Comparison of ENCODE assay signal across 8 cellular contexts in the genomic region with DNA sequence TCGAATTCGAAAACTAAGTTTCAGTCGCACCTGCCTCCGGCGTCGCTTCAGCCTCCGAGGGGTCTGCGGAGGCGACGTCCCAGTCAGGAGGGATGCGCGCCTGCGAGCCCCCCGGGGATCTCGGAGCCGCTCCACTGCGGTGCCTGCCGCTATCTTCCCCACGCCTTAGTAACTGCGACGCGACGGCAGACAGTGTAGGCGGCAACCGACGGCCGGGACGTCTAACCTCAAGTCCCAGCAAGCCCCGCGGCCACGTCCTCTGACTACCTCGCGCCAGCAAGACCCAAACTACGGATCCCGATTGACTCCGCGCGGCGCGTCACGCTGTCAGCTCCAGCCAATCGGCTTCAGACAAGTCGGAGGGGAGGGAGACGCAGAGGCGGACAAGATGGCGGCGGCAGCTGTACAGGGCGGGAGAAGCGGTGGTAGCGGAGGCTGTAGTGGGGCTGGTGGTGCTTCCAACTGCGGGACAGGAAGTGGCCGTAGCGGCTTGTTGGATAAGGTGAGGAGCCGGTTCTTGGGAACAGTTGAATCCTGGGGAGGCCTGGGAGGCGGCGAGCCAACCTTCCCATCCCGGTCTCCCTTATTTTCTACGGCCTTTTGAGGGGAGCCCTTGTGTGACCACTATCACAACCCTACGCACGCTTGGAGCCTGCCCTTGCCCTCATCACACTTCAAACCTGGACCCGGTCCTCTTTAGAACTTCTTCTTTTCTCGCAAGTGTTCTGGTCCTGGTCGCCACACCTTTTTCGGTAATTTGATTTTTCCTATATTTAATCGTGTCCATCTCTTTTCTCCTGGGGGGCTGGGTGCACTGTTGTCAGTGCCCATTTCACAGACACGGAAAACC. TPM values are rescaled to one million over a fixed set of nuclear protein-coding genes. Genes with fewer than 3 reads are reported as not detected.
A peak's percentile ranks its signal among the peaks of the same experiment; 100 is the strongest.
DNase-seq lines count a peak whose midpoint lies in the region; ATAC-seq and TF ChIP-seq lines count a peak whose summit lies in the region.

A gene (plus strand): TSS at position 369 of the 850 bp plus-strand sequence. CDS start 20 bp downstream, at position 389.
A gene with protein sequence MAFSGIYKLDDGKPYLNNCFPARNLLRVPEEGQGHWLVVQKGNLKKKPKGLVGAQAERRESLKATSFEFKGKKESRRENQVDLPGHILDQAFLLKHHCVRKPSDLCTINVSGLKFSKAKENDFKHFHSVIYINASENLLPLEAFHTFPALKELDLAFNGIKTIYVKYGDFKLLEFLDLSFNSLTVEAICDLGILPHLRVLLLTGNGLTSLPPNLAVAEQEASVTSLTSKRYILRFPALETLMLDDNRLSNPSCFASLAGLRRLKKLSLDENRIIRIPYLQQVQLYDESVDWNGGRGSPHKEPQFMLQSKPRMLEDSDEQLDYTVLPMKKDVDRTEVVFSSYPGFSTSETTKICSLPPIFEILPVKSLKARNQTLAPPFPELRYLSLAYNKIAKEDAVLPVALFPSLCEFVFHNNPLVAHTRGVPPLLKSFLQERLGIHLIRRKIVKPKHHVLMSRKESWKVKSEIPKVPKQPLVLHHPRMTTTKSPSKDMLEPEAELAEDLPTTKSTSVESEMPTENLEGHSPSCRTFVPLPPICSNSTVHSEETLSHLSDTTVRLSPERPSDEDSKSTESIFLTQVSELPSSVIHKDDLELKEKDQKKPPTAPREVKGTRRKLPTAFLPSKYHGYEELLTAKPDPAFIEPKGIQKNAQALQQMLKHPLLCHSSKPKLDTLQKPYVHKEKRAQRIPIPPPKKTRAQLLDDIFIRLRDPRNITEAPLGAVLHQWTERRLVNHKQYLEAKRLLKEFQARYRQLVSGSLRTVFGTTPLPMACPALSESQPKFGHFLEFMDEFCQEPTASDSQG (minus strand): TSS at position 194 of the 850 bp plus-strand sequence. CDS start 8,213 bp downstream, outside the sequence.

- TF ChIP-seq CTCF in AG09309 (IDR thresholded peaks at IDR 0.05; ENCODE audit: control insufficient read depth, insufficient read depth, low read depth, low read length, missing control alignments), result no peak

- ATAC-seq in GM19025 (IDR thresholded peaks at IDR 0.05; ENCODE audit: low read depth, unreplicated experiment), result peak; percentile 83
- peak; percentile 95 for ATAC-seq in HG03342 (IDR thresholded peaks at IDR 0.05; ENCODE audit: unreplicated experiment)

- DNase-seq in AG09309 (ENCODE audit: low read depth), result peak; percentile 93
- peak; percentile 96 to 99 for DNase-seq in NCI-H446 (lab: John Stamatoyannopoulos, UW)
- DNase-seq in activated CD4-positive, CD25-positive, alpha-beta regulatory T cell treated with anti-CD3 and anti-CD28 coated beads, Interleukin-2, amount 50 U/mL, for 72 hours, result peak; percentile 95
- DNase-seq in cerebellum (ENCODE audit: low spot score), result peak; percentile 96
- peak; percentile 100 for DNase-seq in islet precursor cell
- DNase-seq in stimulated activated CD4-positive, alpha-beta T cell treated with anti-CD3 and anti-CD28 coated beads, Interleukin-12 subunit alpha, Interleukin-12 subunit beta, amount 100 ng/mL, for 48 hours (ENCODE audit: low read depth in 2 of 3, low spot score in 1 of 3), result peak; percentile 95 to 99 (median 99)

- H3K4me3 ChIP-seq in AG09309 (ENCODE audit: control insufficient read depth, low read depth, low read length), result peak within 1 kb of the TSS; percentile 94

RNA-seq across cellular contexts. Expression of the first gene that starts in this region (rescaled TPM):
- total RNA-seq in cerebellum, result 28.9 TPM

RNA-seq across cellular contexts. Expression of the second gene that starts in this region (rescaled TPM):
- total RNA-seq in cerebellum, result 26.6 TPM

Comparison
In these comparisons a context has a peak if more than half of its experiments do, and no peak if none do; other contexts are left out.
1. Peak in every context shown above with its lines: DNase-seq, ATAC-seq and H3K4me3 ChIP-seq.